ENCODE assay signal across 8 cellular contexts in genomic region chr20:33554914-33555420, GRCh38.
DNase-seq lines count a peak whose midpoint lies in the region; ATAC-seq, FAIRE-seq and TF ChIP-seq lines count a peak whose summit lies in the region.

No MANE protein-coding gene starts in this region.

- no peak overlapping the region for H3K9ac ChIP-seq in H1 (replicated peaks in 1 of 4; ENCODE audit: extremely low read depth in 1 of 4, low read depth in 3 of 4, low read length in 3 of 4)

- no peak overlapping the region for H2BK15ac ChIP-seq in H1 (ENCODE audit: low read length)

- no peak overlapping the region for H3K18ac ChIP-seq in H1 (ENCODE audit: extremely low read depth, low read length)

- DNase-seq in AG10803 (ENCODE audit: low read depth), result peak; percentile 77
- DNase-seq in NCI-H1417 (lab: John Stamatoyannopoulos, UW), result peak; percentile 50 to 95 (median 84)
- DNase-seq in H1 (ENCODE audit: low read depth in 1 of 2, low spot score in 2 of 2), result no peak
- no peak for DNase-seq in AML-193 (lab: John Stamatoyannopoulos, UW)

- 53% methylated on average over 2 of the region's 2 CpGs; no CpG with 5 or more reads in 1 of the 2 experiments for WGBS in H1 (ENCODE audit: extremely low coverage in 1 of 2, insufficient coverage in 1 of 2, insufficient read length in 1 of 2, insufficient replicate concordance in 2 of 2, low coverage in 1 of 2, low lambda C conversion rate in 2 of 2, missing lambda C conversion rate in 1 of 2), 2 experiments

- no peak overlapping the region; a peak in 1 of 4 replicates for H3K4me2 ChIP-seq in H1 (ENCODE audit: insufficient read depth in 1 of 2, low read depth in 2 of 2, low read length in 2 of 2)

- H3K36me3 ChIP-seq in H1 (ENCODE audit: control insufficient read depth in 2 of 4, insufficient read depth in 4 of 4, low read length in 3 of 4) (no peaks in the 10 kb centered on the region), muscle layer of duodenum (ENCODE audit: control insufficient read depth in 1 of 2, insufficient read depth in 2 of 2, low read length in 2 of 2) (peaks cover 0 to 6% of the 10 kb centered on the region in 2 donors)

- no peak overlapping the region for H4K91ac ChIP-seq in H1 (replicated peaks; ENCODE audit: insufficient read length, low read length)

- no peak overlapping the region for H3K23ac ChIP-seq in H1 (ENCODE audit: insufficient read length)

- TF ChIP-seq EP300 in H1 (IDR thresholded peaks at IDR 0.05; ENCODE audit: borderline replicate concordance in 1 of 2, low read depth in 2 of 2, low read length in 2 of 2), result no peak

- H3K4me1 ChIP-seq in H1 (replicated peaks in 1 of 4; ENCODE audit: control insufficient read depth in 3 of 4, insufficient read depth in 4 of 4, low read length in 3 of 4) (no peaks in the 10 kb centered on the region; a peak in 1 of 7 replicates), muscle layer of duodenum (ENCODE audit: control insufficient read depth in 1 of 2, insufficient read depth in 2 of 2, low read length in 2 of 2) (peaks cover 9 to 22% of the 10 kb centered on the region in 2 donors)

- no peaks in the 10 kb centered on the region for H4K20me1 ChIP-seq in H1 (replicated peaks in 1 of 2; ENCODE audit: control insufficient read depth in 1 of 2, insufficient read depth in 2 of 2, low read length in 2 of 2)

- no peaks in the 10 kb centered on the region for H3K79me2 ChIP-seq in H1 (ENCODE audit: control insufficient read depth in 1 of 2, insufficient read depth in 2 of 2, low read length in 2 of 2)

- H3K27me3 ChIP-seq in H1 (replicated peaks in 1 of 4; ENCODE audit: control insufficient read depth in 3 of 4, extremely low read depth in 1 of 4, insufficient read depth in 3 of 4, low read length in 3 of 4), result no peaks in the 10 kb centered on the region
- H3K27me3 ChIP-seq in muscle layer of duodenum (ENCODE audit: low read depth, low read length), result no peaks in the 10 kb centered on the region

- H3K27me3 Mint-ChIP-seq in T-helper 1 cell treated with Interleukin-12 subunit alpha and Interleukin-12 subunit beta and Interleukin-4 antibody, amounts not matched to agents 30 μg/mL and 1 μg/mL, for 36 hours (ENCODE audit: low read depth), result no peaks in the 10 kb centered on the region

- CTCF ChIA-PET in H1 (lab: Charles Lee; ENCODE audit: partially characterized antibody), result no interaction called here

- H3K9me3 ChIP-seq in H1 (ENCODE audit: insufficient read depth in 2 of 2, low read depth in 1 of 2, low read length in 1 of 2), result no peaks in the 10 kb centered on the region
- no peaks in the 10 kb centered on the region for H3K9me3 ChIP-seq in muscle layer of duodenum (ENCODE audit: control insufficient read depth in 1 of 2, low read length in 2 of 2)

- H3K23me2 ChIP-seq in H1 (ENCODE audit: low read depth, low read length), result no peaks in the 10 kb centered on the region

- no peak overlapping the region for H3K27ac ChIP-seq in H1 (ENCODE audit: low read depth, low read length)
- peak overlapping the region; percentile 49 for H3K27ac ChIP-seq in muscle layer of duodenum (ENCODE audit: low read length)

- TF ChIP-seq RAD21 in H1 (IDR thresholded peaks at IDR 0.05 in 1 of 2, conservative IDR thresholded peaks at IDR 0.05 in 1 of 2; ENCODE audit: low read depth in 2 of 2, low read length in 2 of 2), result no peak

- H3K4me3 ChIP-seq in AG10803 (ENCODE audit: low read length) (no peak overlapping the region), H1 (ENCODE audit: extremely low read depth in 1 of 4, insufficient read depth in 2 of 4, low read depth in 3 of 4, low read length in 4 of 4) (peak overlapping the region in 1 of 4 experiments; percentile 25; a peak in 1 of 8 replicates), muscle layer of duodenum (ENCODE audit: low read depth in 1 of 2, low read length in 2 of 2) (peak overlapping the region in 1 of 2 donors; percentile 9)

- TF ChIP-seq POLR2A in H1 (IDR thresholded peaks at IDR 0.05; ENCODE audit: control extremely low read depth in 1 of 2, low read depth in 2 of 2, low read length in 2 of 2), result peak in 1 of 2 experiments; percentile 28; a peak in 1 of 3 replicates

- FAIRE-seq in H1 (lab: Jason Lieb, UNC), result peak; percentile 72

- POLR2A ChIA-PET in H1 (lab: Charles Lee; ENCODE audit: partially characterized antibody), result interaction anchor here (0.9 kb wide), 1 partner anchor 13 kb away, joined by 7 read pairs; no protein-coding TSS in a partner anchor

- no peak overlapping the region for H2BK5ac ChIP-seq in H1 (ENCODE audit: low read depth, low read length)

- peaks cover 17% of the 10 kb centered on the region for H3K4me1 Mint-ChIP-seq in T-helper 1 cell treated with Interleukin-12 subunit alpha and Interleukin-12 subunit beta and Interleukin-4 antibody, amounts not matched to agents 30 μg/mL and 1 μg/mL, for 36 hours (ENCODE audit: low read depth)

- H3K4me3 Mint-ChIP-seq in T-helper 1 cell treated with Interleukin-12 subunit alpha and Interleukin-12 subunit beta and Interleukin-4 antibody, amounts not matched to agents 30 μg/mL and 1 μg/mL, for 36 hours, result peak overlapping the region; percentile 34

- no peaks in the 10 kb centered on the region; the same call in 1 of the 2 replicates for H3K79me1 ChIP-seq in H1 (ENCODE audit: low read depth, low read length)

- H3K14ac ChIP-seq in H1 (ENCODE audit: insufficient read length), result no peak overlapping the region

- no peak overlapping the region for H2BK12ac ChIP-seq in H1 (ENCODE audit: low read depth, low read length)

- H3K27ac Mint-ChIP-seq in T-helper 1 cell treated with Interleukin-12 subunit alpha and Interleukin-12 subunit beta and Interleukin-4 antibody, amounts not matched to agents 30 μg/mL and 1 μg/mL, for 36 hours, result peak overlapping the region; percentile 92

- H2AK5ac ChIP-seq in H1 (ENCODE audit: low read depth, low read length), result no peak overlapping the region

- H2BK120ac ChIP-seq in H1 (replicated peaks; ENCODE audit: low read depth, low read length), result no peak overlapping the region

- ATAC-seq in GM18508 (IDR thresholded peaks at IDR 0.05; ENCODE audit: insufficient read depth, unreplicated experiment) (peak; percentile 92), HG02870 (IDR thresholded peaks at IDR 0.05; ENCODE audit: unreplicated experiment) (peak; percentile 95)

- no peak for TF ChIP-seq CTCF in AG10803 (conservative IDR thresholded peaks at IDR 0.05; ENCODE audit: low read length)
- TF ChIP-seq CTCF in H1 (IDR thresholded peaks at IDR 0.05; ENCODE audit: control extremely low read depth in 1 of 3, insufficient read depth in 1 of 3, low read depth in 1 of 3, low read length in 3 of 3), result no peak

- peaks cover 20% of the 10 kb centered on the region for H3K36me3 Mint-ChIP-seq in T-helper 1 cell treated with Interleukin-12 subunit alpha and Interleukin-12 subunit beta and Interleukin-4 antibody, amounts not matched to agents 30 μg/mL and 1 μg/mL, for 36 hours (ENCODE audit: low read depth)

- no peaks in the 10 kb centered on the region for H3K9me3 Mint-ChIP-seq in T-helper 1 cell treated with Interleukin-12 subunit alpha and Interleukin-12 subunit beta and Interleukin-4 antibody, amounts not matched to agents 30 μg/mL and 1 μg/mL, for 36 hours

- H3K4ac ChIP-seq in H1 (replicated peaks; ENCODE audit: insufficient read length, low read depth, low read length), result no peak overlapping the region

- no peak overlapping the region for H3K56ac ChIP-seq in H1 (replicated peaks; ENCODE audit: insufficient read length, low read depth, low read length)

- no peak overlapping the region for H4K5ac ChIP-seq in H1 (ENCODE audit: insufficient read length, low read depth, low read length)

- H4K8ac ChIP-seq in H1 (ENCODE audit: extremely low read depth, insufficient read depth, low read length), result no peak overlapping the region

- no peak overlapping the region for H2AFZ ChIP-seq in H1 (ENCODE audit: low read length)

- no peak overlapping the region for H2BK20ac ChIP-seq in H1 (ENCODE audit: low read length)

TF ChIP-seq in H1, 55 proteins besides CTCF, POLR2A, EP300 and RAD21:
- TF ChIP-seq SUZ12 (IDR thresholded peaks at IDR 0.05; ENCODE audit: low read length) (no peak), SRF (IDR thresholded peaks at IDR 0.05; ENCODE audit: low read depth, low read length) (peak; percentile 95), POU5F1 (IDR thresholded peaks at IDR 0.05; ENCODE audit: low read depth, low read length) (no peak), RBBP5 (IDR thresholded peaks at IDR 0.05; ENCODE audit: borderline replicate concordance, low read depth, low read length) (no peak), TBP (IDR thresholded peaks at IDR 0.05; ENCODE audit: low read depth, low read length) (peak; percentile 57), FOSL1 (IDR thresholded peaks at IDR 0.05; ENCODE audit: insufficient read depth, low read depth, low read length) (no peak)
TF ChIP-seq in H1: peak in this region for 2.

Comparison
In these comparisons a context has a peak if more than half of its experiments do, and no peak if none do; other contexts are left out.
1. DNase-seq: peak in AG10803 (single experiment) and NCI-H1417 (3 of 3); none in H1 (0 of 2) and AML-193 (0 of 2).